In genomic region chr10:77653210-77653609, GRCh38 we compare ENCODE assay signal across 27 cellular contexts. TPM values are rescaled to one million over a fixed set of nuclear protein-coding genes. Genes with fewer than 3 reads are reported as not detected.
"Had no signal": no experiment of that assay in that cellular context is flagged by ENCODE, and none has a peak within 500 bp of the region (broad histone marks: within the 10 kb centered on the region; RNA-seq: fewer than 3 reads in every experiment).

No MANE protein-coding gene starts in this region.

- H3K36me3 ChIP-seq: esophagus squamous epithelium, gastrocnemius medialis, heart right ventricle, left lung, lower lobe of right lung had no signal

- ATAC-seq: effector memory CD8-positive, alpha-beta T cell; esophagus mucosa; gastrocnemius medialis; heart right ventricle; left cardiac atrium; left lung; left ventricle myocardium superior; lower lobe of right lung; mucosa of descending colon; naive thymus-derived CD8-positive, alpha-beta T cell had no signal

- H3K27ac ChIP-seq: epithelial cell of prostate, esophagus squamous epithelium, gastrocnemius medialis, heart right ventricle, left lung, lower lobe of right lung had no signal

- DNase-seq: cortex of kidney; effector CD8-positive, alpha-beta T cell; effector memory CD8-positive, alpha-beta T cell; endodermal cell; erythroblast; esophagus squamous epithelium; foreskin fibroblast; foreskin melanocyte; gastrocnemius medialis; glutamatergic neuron; head of caudate nucleus; heart right ventricle; hippocampal formation; left cardiac atrium; left lung; left ventricle myocardium superior; lower lobe of right lung; mesenchymal stem cell; mucosa of descending colon; naive B cell; naive thymus-derived CD8-positive, alpha-beta T cell had no signal

- H3K27me3 ChIP-seq: gastrocnemius medialis had no signal

- H3K4me3 ChIP-seq: esophagus squamous epithelium, gastrocnemius medialis, heart right ventricle, left lung, lower lobe of right lung, mucosa of descending colon had no signal

- FAIRE-seq: endometrium, islet of Langerhans, keratinocyte had no signal

- H3K4me1 ChIP-seq: esophagus squamous epithelium, gastrocnemius medialis, heart right ventricle, left lung, lower lobe of right lung had no signal

- H3K9me3 ChIP-seq: gastrocnemius medialis, lower lobe of right lung, mucosa of descending colon had no signal

RNA-seq across cellular contexts. Expression of gene KCNMA1, which starts 15.6 kb away (rescaled TPM):
- total RNA-seq: lung microvascular endothelial cell; naive thymus-derived CD8-positive, alpha-beta T cell had no signal
- polyA plus RNA-seq: naive thymus-derived CD8-positive, alpha-beta T cell had no signal
